In the genomic region with DNA sequence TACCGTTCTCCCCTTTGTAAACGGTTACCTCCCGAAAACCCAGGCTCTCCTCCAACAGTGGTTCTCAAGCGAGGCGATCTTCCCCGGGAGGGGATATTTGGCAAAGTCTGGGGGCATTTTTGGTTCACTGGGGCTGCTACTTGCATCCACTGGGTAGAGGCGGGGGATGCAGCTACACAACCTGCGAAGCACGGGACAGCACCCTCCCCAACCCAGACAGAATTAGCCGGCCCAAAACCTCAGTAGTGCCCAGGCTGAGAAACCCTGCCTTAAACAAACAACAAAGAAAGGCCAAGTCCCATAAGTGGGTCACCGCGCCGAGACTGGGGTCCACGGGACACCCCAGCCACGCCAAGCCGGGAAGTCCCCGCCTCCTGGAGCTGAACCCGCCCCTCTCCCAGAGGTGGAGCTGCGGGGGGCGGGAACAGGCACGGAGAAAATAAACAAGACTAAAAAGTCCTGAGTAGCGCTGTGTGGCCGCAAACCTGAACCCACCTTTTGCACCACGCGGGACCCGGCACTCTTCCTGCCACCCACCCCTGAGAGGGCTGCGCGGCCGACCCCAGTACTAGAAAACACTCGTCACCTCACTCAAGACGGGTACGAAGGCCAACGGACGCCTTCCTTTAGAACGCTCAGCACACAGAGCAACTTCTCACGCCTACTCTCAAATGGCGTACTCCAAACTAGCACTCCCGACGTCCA, we compare ENCODE assay signal across 8 cellular contexts. TPM values are rescaled to one million over a fixed set of nuclear protein-coding genes. Genes with fewer than 3 reads are reported as not detected.
DNase-seq lines count a peak whose midpoint lies in the region; ATAC-seq and TF ChIP-seq lines count a peak whose summit lies in the region.
"Not testable (repeated sequence)": the region's sequence is repeated elsewhere in the genome, so short reads cannot be mapped to it uniquely, and the experiment has no call there.

No MANE protein-coding gene starts in this region.

- H3K27ac Mint-ChIP-seq in activated CD4-positive, alpha-beta T cell treated with anti-CD3 and anti-CD28 coated beads for 36 hours: peak overlapping the region; percentile 74
- peak overlapping the region; percentile 86 for H3K27ac Mint-ChIP-seq in type B pancreatic cell

- intact Hi-C loops in activated CD4-positive, alpha-beta T cell treated with anti-CD3 and anti-CD28 coated beads for 36 hours (cut with DNase I, micrococcal nuclease): loop anchor here (2.0 to 10.0 kb wide), 7 partner anchors 91 to 693 kb away; partner anchors contain the start of genes CLIC4 (in 1 of the 2), MACO1 (in 1 of the 2), MTFR1L (in 1 of the 2) and RSRP1 (in 1 of the 2)
- intact Hi-C loops in breast epithelium (cut with DNase I; ENCODE audit: low total_unique reads); ovary (cut with DNase I): not testable (repeated sequence)

- H3K4me3 ChIP-seq in HEK293 (ENCODE audit: low read depth, low read length) (peak overlapping the region; percentile 62), HUES48 (ENCODE audit: low read depth, low read length) (peak overlapping the region; percentile 98), breast epithelium (peak overlapping the region; percentile 77 to 93 (median 79)), hepatocyte (peak overlapping the region; percentile 83), ovary (peak overlapping the region; percentile 73)

- peaks cover 41% of the 10 kb centered on the region for H3K79me2 ChIP-seq in hepatocyte

- H3K36me3 ChIP-seq in HEK293 (ENCODE audit: control insufficient read depth in 2 of 2, insufficient read depth in 1 of 2, low read length in 2 of 2); HUES48 (ENCODE audit: control insufficient read depth, insufficient read depth, low read length); breast epithelium; hepatocyte (replicated peaks; ENCODE audit: insufficient read depth, low read depth); ovary: not testable (repeated sequence)

- H3K27me3 Mint-ChIP-seq in activated CD4-positive, alpha-beta T cell treated with anti-CD3 and anti-CD28 coated beads for 36 hours; type B pancreatic cell: not testable (repeated sequence)

- not testable (repeated sequence) for H3K9me3 Mint-ChIP-seq in activated CD4-positive, alpha-beta T cell treated with anti-CD3 and anti-CD28 coated beads for 36 hours (ENCODE audit: low read depth); type B pancreatic cell

- WGBS in hepatocyte (ENCODE audit: low lambda C conversion rate, missing lambda C conversion rate): 0% methylated on average over 16 of the region's 39 CpGs
- whole genome bisulfite sequencing in ovary, 3 donors: 0% methylated on average over 9 to 22 of the region's 39 CpGs

- peaks cover 19% of the 10 kb centered on the region for H4K20me1 ChIP-seq in hepatocyte (ENCODE audit: insufficient read depth, poor library complexity, severe bottlenecking)

- not testable (repeated sequence) for TF ChIP-seq POLR2A in breast epithelium (IDR thresholded peaks at IDR 0.05); ovary (IDR thresholded peaks at IDR 0.05)

- H3K27ac ChIP-seq in HEK293 (ENCODE audit: extremely low read depth, low read depth, low read length): peak overlapping the region; percentile 95
- H3K27ac ChIP-seq in HUES48 (ENCODE audit: low read depth, low read length): peak overlapping the region; percentile 91
- peak overlapping the region; percentile 92 for H3K27ac ChIP-seq in breast epithelium
- peak overlapping the region; percentile 98 for H3K27ac ChIP-seq in hepatocyte
- peak overlapping the region; percentile 3 to 80 for H3K27ac ChIP-seq in ovary

- peak; percentile 38 for ATAC-seq in GM18511 (IDR thresholded peaks at IDR 0.05; ENCODE audit: unreplicated experiment)
- ATAC-seq in activated CD4-positive, alpha-beta T cell treated with anti-CD3 and anti-CD28 coated beads for 36 hours: peak; percentile 65

- TF ChIP-seq EP300 in ovary (IDR thresholded peaks at IDR 0.05): not testable (repeated sequence)

- peak overlapping the region; percentile 73 for H2AFZ ChIP-seq in hepatocyte

- CTCF ChIA-PET in HEK293 (lab: Yijun Ruan, JAX); activated CD4-positive, alpha-beta T cell treated with anti-CD3 and anti-CD28 coated beads for 36 hours (lab: Charles Lee): not testable (repeated sequence)

- peak overlapping the region; percentile 93 for H3K4me3 Mint-ChIP-seq in activated CD4-positive, alpha-beta T cell treated with anti-CD3 and anti-CD28 coated beads for 36 hours
- H3K4me3 Mint-ChIP-seq in type B pancreatic cell: peak overlapping the region; percentile 94

- H3K9ac ChIP-seq in HUES48 (ENCODE audit: low read depth, low read length): not testable (repeated sequence)

- peak; percentile 39 for DNase-seq in activated CD4-positive, alpha-beta T cell treated with anti-CD3 and anti-CD28 coated beads for 36 hours
- not testable (repeated sequence) for DNase-seq in breast epithelium (ENCODE audit: low spot score in 2 of 2); hepatocyte (ENCODE audit: low spot score); type B pancreatic cell (ENCODE audit: extremely low spot score, unreplicated experiment)
- DNase-seq in ovary: peak; percentile 25 to 66 (median 39)

- H3K4me1 Mint-ChIP-seq in activated CD4-positive, alpha-beta T cell treated with anti-CD3 and anti-CD28 coated beads for 36 hours: peaks cover 29% of the 10 kb centered on the region
- H3K4me1 Mint-ChIP-seq in type B pancreatic cell (ENCODE audit: unreplicated experiment): peaks cover 15% of the 10 kb centered on the region

- not testable (repeated sequence) for H3K9me2 ChIP-seq in hepatocyte (replicated peaks; ENCODE audit: insufficient read depth)

- not testable (repeated sequence) for H3K9me3 ChIP-seq in HEK293 (ENCODE audit: control insufficient read depth, insufficient read depth, low read depth, low read length); HUES48 (ENCODE audit: control insufficient read depth, insufficient read depth, low read length); breast epithelium; hepatocyte (ENCODE audit: low read depth); ovary

- H3K4me1 ChIP-seq in HEK293 (ENCODE audit: control insufficient read depth, insufficient read depth, low read length); HUES48 (ENCODE audit: control insufficient read depth, insufficient read depth, low read length); breast epithelium; ovary (ENCODE audit: insufficient read depth): not testable (repeated sequence)
- peaks cover 12% of the 10 kb centered on the region for H3K4me1 ChIP-seq in hepatocyte (ENCODE audit: insufficient read depth)

- not testable (repeated sequence) for H3K27me3 ChIP-seq in HUES48 (ENCODE audit: control insufficient read depth, insufficient read depth, low read length); breast epithelium; hepatocyte; ovary

- not testable (repeated sequence) for H3K36me3 Mint-ChIP-seq in activated CD4-positive, alpha-beta T cell treated with anti-CD3 and anti-CD28 coated beads for 36 hours (ENCODE audit: low read depth); type B pancreatic cell

- POLR2A ChIA-PET in HEK293 (lab: Yijun Ruan, JAX): interaction anchor here (1.3 to 2.0 kb wide), 2 partner anchors 90 to 98 kb away, joined by 4 to 7 read pairs; partner anchors contain the start of gene RSRP1
- POLR2A ChIA-PET in activated CD4-positive, alpha-beta T cell treated with anti-CD3 and anti-CD28 coated beads for 36 hours (lab: Charles Lee): not testable (repeated sequence)

- H3K4me2 ChIP-seq in hepatocyte: peak overlapping the region; percentile 73

- TF ChIP-seq CTCF in HEK293 (tag by site-specific recombination; IDR thresholded peaks at IDR 0.05); breast epithelium (IDR thresholded peaks at IDR 0.05); hepatocyte (IDR thresholded peaks at IDR 0.05; ENCODE audit: poor library complexity); ovary (IDR thresholded peaks at IDR 0.05); type B pancreatic cell (conservative IDR thresholded peaks at IDR 0.05): not testable (repeated sequence)

RNA-seq across cellular contexts. Expression of gene TMEM50A, which starts 0.5 kb away (rescaled TPM):
- total RNA-seq in activated CD4-positive, alpha-beta T cell treated with anti-CD3 and anti-CD28 coated beads for 36 hours: 100 to 1,000 TPM in 1 of 2 experiments, 10 to 100 TPM in 1; 98.0 to 120 TPM
- total RNA-seq in breast epithelium: 100 to 1,000 TPM in 1 of 3 donors, 10 to 100 TPM in 2; 81.6 to 117 (median 97.0) TPM
- total RNA-seq in hepatocyte: 98.2 and 99.1 TPM in 2 replicates
- 136 and 151 TPM in 2 replicates for polyA plus RNA-seq in hepatocyte
- 10 to 100 TPM; 50.0 to 74.9 (median 53.9) TPM for total RNA-seq in ovary
- polyA plus RNA-seq in ovary: 100 to 1,000 TPM in 1 of 2 donors, 10 to 100 TPM in 1; 61.2 to 140 TPM
- 80.3 and 81.6 TPM in 2 replicates for total RNA-seq in type B pancreatic cell (ENCODE audit: low replicate concordance)

Comparison
In these comparisons a context has a peak if more than half of its experiments do, and no peak if none do; other contexts are left out.
1. H3K27ac ChIP-seq: peak in every context shown above with its lines; median percentile 98 in hepatocyte; 95 in HEK293; 92 in breast epithelium; 91 in HUES48; 42 in ovary.